In the genomic region with DNA sequence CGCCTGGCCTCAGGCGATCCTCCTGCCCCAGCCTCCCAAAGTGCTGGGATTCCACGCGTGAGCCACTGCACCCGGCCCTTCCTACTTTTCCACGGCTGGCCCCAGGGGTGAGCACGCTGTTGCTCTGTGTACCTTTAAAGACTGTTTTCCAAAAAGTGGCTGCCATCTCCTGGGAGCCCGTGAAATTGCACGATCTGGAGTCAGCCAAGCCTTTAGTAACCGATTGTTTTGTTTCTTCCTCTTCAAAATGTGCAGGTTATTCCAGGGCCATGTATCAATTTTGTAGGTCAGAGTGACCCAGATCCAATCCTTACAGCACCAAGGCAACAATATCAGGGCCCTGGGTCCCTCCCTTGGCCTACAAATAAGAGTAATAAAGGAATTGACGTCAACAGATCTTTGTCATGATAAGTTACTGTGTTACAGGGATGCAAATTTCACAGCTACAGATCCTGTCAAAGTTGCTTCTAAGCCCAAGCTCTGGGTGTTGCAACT, we compare ENCODE assay signal across 8 cellular contexts.
DNase-seq lines count a peak whose midpoint lies in the region; ATAC-seq and TF ChIP-seq lines count a peak whose summit lies in the region.

No MANE protein-coding gene starts in this region.

- H3K4me3 ChIP-seq in endodermal cell (ENCODE audit: low read length) (no peak overlapping the region), mesendoderm (ENCODE audit: low read length) (no peak overlapping the region)

- H2BK5ac ChIP-seq in mesendoderm (ENCODE audit: low read length), result no peak overlapping the region

- H3K4me2 ChIP-seq in mesendoderm (ENCODE audit: low read length), result no peak overlapping the region

- H3K9me3 Mint-ChIP-seq in HFFc6 (no peaks in the 10 kb centered on the region), endodermal cell (no peaks in the 10 kb centered on the region)
- H3K9me3 Mint-ChIP-seq in T-helper 1 cell treated with Interleukin-12 subunit alpha and Interleukin-12 subunit beta and Interleukin-4 antibody, amounts not matched to agents 30 μg/mL and 1 μg/mL, for 36 hours, result no peaks in the 10 kb centered on the region

- peak; percentile 30 for DNase-seq in activated T-cell treated with anti-CD3 and anti-CD28 coated beads, Interleukin-2, amount 50 U/mL, for 1 hour
- DNase-seq in activated T-cell treated with anti-CD3 and anti-CD28 coated beads for 4 hours (no peak), HFFc6 (peak; percentile 61), NCI-H1417 (lab: John Stamatoyannopoulos, UW) (peak; percentile 44 to 94 (median 90)), endodermal cell (peak; percentile 85), mesendoderm (peak; percentile 64)

- no peak overlapping the region for H3K4ac ChIP-seq in mesendoderm (ENCODE audit: low read depth, low read length)

- H3K4me1 Mint-ChIP-seq in HFFc6 (ENCODE audit: low read depth), result peaks cover 12% of the 10 kb centered on the region
- peaks cover 10% of the 10 kb centered on the region for H3K4me1 Mint-ChIP-seq in T-helper 1 cell treated with Interleukin-12 subunit alpha and Interleukin-12 subunit beta and Interleukin-4 antibody, amounts not matched to agents 30 μg/mL and 1 μg/mL, for 36 hours (ENCODE audit: low read depth)
- H3K4me1 Mint-ChIP-seq in endodermal cell, result peaks cover 3% of the 10 kb centered on the region

- no peaks in the 10 kb centered on the region for H3K4me1 ChIP-seq in endodermal cell (ENCODE audit: control insufficient read depth, insufficient read depth, low read length)
- H3K4me1 ChIP-seq in mesendoderm (ENCODE audit: control insufficient read depth, low read depth, low read length), result no peaks in the 10 kb centered on the region

- no peaks in the 10 kb centered on the region for H3K9me3 ChIP-seq in endodermal cell (ENCODE audit: control insufficient read depth, low read length)

- H3K9ac ChIP-seq in endodermal cell (ENCODE audit: extremely low read depth, low read length, poor library complexity, severe bottlenecking) (no peak overlapping the region), mesendoderm (ENCODE audit: low read length) (no peak overlapping the region)

- H2AK5ac ChIP-seq in mesendoderm (ENCODE audit: low read length), result no peak overlapping the region

- no peaks in the 10 kb centered on the region for H3K79me1 ChIP-seq in mesendoderm (ENCODE audit: low read length)

- no peaks in the 10 kb centered on the region for H3K36me3 ChIP-seq in endodermal cell (ENCODE audit: control insufficient read depth, insufficient read depth, low read length)
- H3K36me3 ChIP-seq in mesendoderm (ENCODE audit: control insufficient read depth, insufficient read depth, low read length), result no peaks in the 10 kb centered on the region

- TF ChIP-seq CTCF in HFFc6 (IDR thresholded peaks at IDR 0.05), result peak; percentile 77
- TF ChIP-seq CTCF in endodermal cell (conservative IDR thresholded peaks at IDR 0.05), result peak; percentile 78

- H3K27me3 ChIP-seq in endodermal cell (ENCODE audit: control insufficient read depth, insufficient read depth, low read length, poor library complexity, severe bottlenecking) (no peaks in the 10 kb centered on the region), mesendoderm (ENCODE audit: insufficient read depth, low read length, poor library complexity) (no peaks in the 10 kb centered on the region)

- ATAC-seq in HG03520 (IDR thresholded peaks at IDR 0.05; ENCODE audit: unreplicated experiment), result no peak

- H3K36me3 Mint-ChIP-seq in HFFc6 (ENCODE audit: low read depth) (no peaks in the 10 kb centered on the region), endodermal cell (ENCODE audit: low read depth) (no peaks in the 10 kb centered on the region)
- no peaks in the 10 kb centered on the region for H3K36me3 Mint-ChIP-seq in T-helper 1 cell treated with Interleukin-12 subunit alpha and Interleukin-12 subunit beta and Interleukin-4 antibody, amounts not matched to agents 30 μg/mL and 1 μg/mL, for 36 hours (ENCODE audit: low read depth)

- 28 to 34% methylated on average over 6 to 11 of the region's 11 CpGs for WGBS in endodermal cell (ENCODE audit: insufficient coverage in 1 of 2, insufficient read length in 1 of 2), 2 experiments
- no CpG with 5 or more reads among the region's 11 CpGs for WGBS in mesendoderm (ENCODE audit: extremely low coverage, insufficient coverage, low lambda C conversion rate)

- H3K23ac ChIP-seq in mesendoderm (ENCODE audit: low read length), result no peak overlapping the region

- no peak overlapping the region for H3K18ac ChIP-seq in mesendoderm (ENCODE audit: low read length)

- H3K27ac Mint-ChIP-seq in HFFc6 (peak overlapping the region; percentile 23; the same call in 1 of the 2 replicates), endodermal cell (peak overlapping the region; percentile 88)
- H3K27ac Mint-ChIP-seq in T-helper 1 cell treated with Interleukin-12 subunit alpha and Interleukin-12 subunit beta and Interleukin-4 antibody, amounts not matched to agents 30 μg/mL and 1 μg/mL, for 36 hours, result peak overlapping the region; percentile 16

- no peak overlapping the region for H3K56ac ChIP-seq in mesendoderm (ENCODE audit: low read length)

- H3K27me3 Mint-ChIP-seq in HFFc6 (ENCODE audit: insufficient read depth) (peaks cover 37% of the 10 kb centered on the region), endodermal cell (ENCODE audit: insufficient read depth) (peaks cover 2% of the 10 kb centered on the region)
- H3K27me3 Mint-ChIP-seq in T-helper 1 cell treated with Interleukin-12 subunit alpha and Interleukin-12 subunit beta and Interleukin-4 antibody, amounts not matched to agents 30 μg/mL and 1 μg/mL, for 36 hours (ENCODE audit: low read depth), result peaks cover 36% of the 10 kb centered on the region

- no peak overlapping the region for H2BK120ac ChIP-seq in mesendoderm (ENCODE audit: low read depth, low read length)

- H3K79me2 ChIP-seq in mesendoderm (ENCODE audit: control insufficient read depth, insufficient read depth, low read length), result no peaks in the 10 kb centered on the region

- peak overlapping the region; percentile 25; the same call in 1 of the 2 replicates for H3K4me3 Mint-ChIP-seq in HFFc6
- no peak overlapping the region for H3K4me3 Mint-ChIP-seq in T-helper 1 cell treated with Interleukin-12 subunit alpha and Interleukin-12 subunit beta and Interleukin-4 antibody, amounts not matched to agents 30 μg/mL and 1 μg/mL, for 36 hours
- H3K4me3 Mint-ChIP-seq in endodermal cell, result no peak overlapping the region

- H4K8ac ChIP-seq in mesendoderm (ENCODE audit: low read depth, low read length), result no peak overlapping the region

- no peak overlapping the region for H2BK15ac ChIP-seq in mesendoderm (replicated peaks; ENCODE audit: low read depth)

- H3K27ac ChIP-seq in endodermal cell (ENCODE audit: low read depth, low read length) (no peak overlapping the region), mesendoderm (ENCODE audit: low read depth, low read length) (no peak overlapping the region)

- H4K5ac ChIP-seq in mesendoderm (ENCODE audit: low read length), result no peak overlapping the region

Comparison
In these comparisons a context has a peak if more than half of its experiments do, and no peak if none do; other contexts are left out.
1. H3K27ac Mint-ChIP-seq: peak in every context shown above with its lines; median percentile 88 in endodermal cell; 23 in HFFc6; 16 in T-helper 1 cell treated with Interleukin-12 subunit alpha and Interleukin-12 subunit beta and Interleukin-4 antibody, amounts not matched to agents 30 μg/mL and 1 μg/mL, for 36 hours.